Comparison of ENCODE assay signal across 8 cellular contexts in the genomic region with DNA sequence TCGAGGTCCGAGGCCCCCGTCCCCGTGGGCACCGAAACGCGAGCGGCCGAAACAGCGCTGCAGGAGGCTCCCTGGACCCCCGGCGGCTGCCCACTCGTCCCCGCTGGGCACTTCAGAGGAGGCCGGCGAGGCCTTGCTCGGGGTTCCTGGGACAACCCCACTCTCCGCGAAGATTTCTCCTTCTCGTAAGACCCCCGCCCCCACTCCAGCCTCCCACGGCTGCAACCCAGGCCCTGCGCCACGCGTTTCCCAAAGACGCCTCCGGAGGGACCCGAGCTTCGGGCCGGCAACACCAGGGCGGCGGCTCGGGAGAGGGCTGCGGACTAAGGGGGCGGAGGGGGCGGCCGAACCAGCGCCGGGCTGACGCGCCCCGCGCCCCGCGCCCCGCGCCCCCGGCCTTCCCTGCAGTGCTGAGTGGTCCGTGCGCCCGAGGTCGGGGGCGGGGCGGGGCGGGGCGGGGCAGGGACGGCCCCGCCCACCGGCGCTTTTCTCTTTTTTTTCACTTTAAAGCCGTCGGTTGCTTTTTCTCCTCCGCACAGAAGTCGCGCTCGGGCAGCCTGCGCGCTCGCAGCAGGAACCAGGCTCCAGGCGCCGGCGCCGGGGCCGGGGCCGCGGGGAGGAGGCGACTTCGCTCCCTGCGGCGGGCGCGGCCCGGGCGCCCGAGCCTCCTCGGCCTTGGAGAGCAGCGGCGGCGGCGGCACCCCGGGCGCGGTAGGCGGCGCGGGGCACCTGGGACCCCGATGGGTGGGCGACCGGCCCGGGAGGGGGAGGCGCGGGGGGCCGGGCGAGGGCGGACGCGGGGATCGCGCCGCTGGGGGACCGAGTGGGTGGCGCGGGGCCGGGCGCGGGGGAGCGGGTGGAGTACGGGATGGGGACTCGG. TPM values are rescaled to one million over a fixed set of nuclear protein-coding genes. Genes with fewer than 3 reads are reported as not detected.
DNase-seq lines count a peak whose midpoint lies in the region; ATAC-seq and TF ChIP-seq lines count a peak whose summit lies in the region.

Gene SPSB1 (plus strand): TSS at position 534 of the 880 bp plus-strand sequence. CDS start 62,998 bp downstream, outside the sequence.

- POLR2A ChIA-PET in CD4-positive, alpha-beta memory T cell (lab: Charles Lee; ENCODE audit: partially characterized antibody) = interaction anchor here (0.6 to 1.4 kb wide), 3 partner anchors 11 to 136 kb away, joined by 3 to 4 read pairs (median 4); no protein-coding TSS in a partner anchor

- TF ChIP-seq CTCF in endodermal cell (conservative IDR thresholded peaks at IDR 0.05) = peak; percentile 24

- 3 to 8% methylated on average over 15 to 119 of the region's 119 CpGs for WGBS in endodermal cell (ENCODE audit: insufficient coverage in 1 of 2, insufficient read length in 1 of 2), 2 experiments

- intact Hi-C loops in CD4-positive, alpha-beta memory T cell (cut with micrococcal nuclease) = loop anchor here (5.0 to 10.0 kb wide), 3 partner anchors 132 to 282 kb away; partner anchors contain the start of gene GPR157

- CTCF ChIA-PET in CD4-positive, alpha-beta memory T cell (lab: Charles Lee; ENCODE audit: partially characterized antibody) = interaction anchor here (3.7 to 6.2 kb wide), 2 partner anchors 163 to 197 kb away, joined by 82 to 190 read pairs; no protein-coding TSS in a partner anchor

- H3K27ac Mint-ChIP-seq in CD4-positive, alpha-beta memory T cell = peak within 1 kb of the TSS in 5 of 7 donors; percentile 40 to 87 (median 66)
- no peak within 1 kb of the TSS for H3K27ac Mint-ChIP-seq in endodermal cell

- H3K27ac ChIP-seq in CD4-positive, alpha-beta memory T cell (ENCODE audit: low read depth, low read length) = peak within 1 kb of the TSS; percentile 27
- no peak within 1 kb of the TSS for H3K27ac ChIP-seq in endodermal cell (ENCODE audit: low read depth, low read length)

- H3K9me3 Mint-ChIP-seq in CD4-positive, alpha-beta memory T cell = peaks cover 0 to 13% (median 12%) of the 10 kb centered on the region in 8 donors
- H3K9me3 Mint-ChIP-seq in endodermal cell = peaks cover 12% of the 10 kb centered on the region

- H3K4me1 Mint-ChIP-seq in CD4-positive, alpha-beta memory T cell = peaks cover 17 to 35% (median 26%) of the 10 kb centered on the region in 4 donors
- peaks cover 14% of the 10 kb centered on the region for H3K4me1 Mint-ChIP-seq in endodermal cell

- no peak for ATAC-seq in HG02610 (IDR thresholded peaks at IDR 0.05; ENCODE audit: unreplicated experiment)

- H3K4me1 ChIP-seq in CD4-positive, alpha-beta memory T cell (ENCODE audit: insufficient read depth, low read length) = peaks cover 31% of the 10 kb centered on the region
- H3K4me1 ChIP-seq in endodermal cell (ENCODE audit: control insufficient read depth, insufficient read depth, low read length) = peaks cover 4% of the 10 kb centered on the region

- no peaks in the 10 kb centered on the region for H3K27me3 ChIP-seq in CD4-positive, alpha-beta memory T cell (ENCODE audit: insufficient read depth, low read length)
- H3K27me3 ChIP-seq in endodermal cell (ENCODE audit: control insufficient read depth, insufficient read depth, low read length, poor library complexity, severe bottlenecking) = no peaks in the 10 kb centered on the region

- peak within 1 kb of the TSS; percentile 68 to 78 (median 75) for H3K4me3 Mint-ChIP-seq in CD4-positive, alpha-beta memory T cell
- H3K4me3 Mint-ChIP-seq in endodermal cell = peak within 1 kb of the TSS; percentile 59

- H3K9me3 ChIP-seq in CD4-positive, alpha-beta memory T cell (ENCODE audit: control insufficient read depth in 1 of 2, low read length in 2 of 2) = peaks cover 0 to 7% of the 10 kb centered on the region in 2 donors
- H3K9me3 ChIP-seq in endodermal cell (ENCODE audit: control insufficient read depth, low read length) = peaks cover 16% of the 10 kb centered on the region

- no peaks in the 10 kb centered on the region for H3K36me3 ChIP-seq in CD4-positive, alpha-beta memory T cell (ENCODE audit: insufficient read depth, low read length)
- no peaks in the 10 kb centered on the region for H3K36me3 ChIP-seq in endodermal cell (ENCODE audit: control insufficient read depth, insufficient read depth, low read length)

- no peaks in the 10 kb centered on the region for H3K27me3 Mint-ChIP-seq in CD4-positive, alpha-beta memory T cell
- peaks cover 7% of the 10 kb centered on the region for H3K27me3 Mint-ChIP-seq in endodermal cell (ENCODE audit: insufficient read depth)

- H3K36me3 Mint-ChIP-seq in CD4-positive, alpha-beta memory T cell = peaks cover 3 to 4% of the 10 kb centered on the region in 2 donors
- H3K36me3 Mint-ChIP-seq in endodermal cell (ENCODE audit: low read depth) = no peaks in the 10 kb centered on the region

- peak within 1 kb of the TSS; percentile 64 to 85 for H3K4me3 ChIP-seq in CD4-positive, alpha-beta memory T cell (ENCODE audit: low read length in 2 of 2)
- H3K4me3 ChIP-seq in endodermal cell (ENCODE audit: low read length) = peak within 1 kb of the TSS; percentile 93

- DNase-seq in CD4-positive, alpha-beta memory T cell = peak; percentile 46 to 67 (median 56)
- DNase-seq in H4 (ENCODE audit: low spot score) = peak; percentile 45
- DNase-seq in NCI-H774 (lab: John Stamatoyannopoulos, UW) = peak; percentile 29
- peak; percentile 37 to 47 for DNase-seq in activated CD8-positive, alpha-beta memory T cell treated with anti-CD3 and anti-CD28 coated beads for 4 hours (ENCODE audit: low read depth in 2 of 2)
- DNase-seq in endodermal cell = peak; percentile 91
- no peak for DNase-seq in mesenteric fat pad (ENCODE audit: low spot score)
- peak; percentile 37 to 51 for DNase-seq in stimulated activated CD8-positive, alpha-beta memory T cell treated with anti-CD3 and anti-CD28 coated beads, Interleukin-2, amount 100 ng/mL, for 48 hours (ENCODE audit: low read depth in 2 of 2)

- peak within 1 kb of the TSS; percentile 52 for H3K9ac ChIP-seq in endodermal cell (ENCODE audit: extremely low read depth, low read length, poor library complexity, severe bottlenecking)

RNA-seq across cellular contexts. Expression of gene SPSB1, which starts in this region (rescaled TPM):
- 1 to 10 TPM; 3.3 to 4.1 TPM for total RNA-seq in CD4-positive, alpha-beta memory T cell
- polyA plus RNA-seq in CD4-positive, alpha-beta memory T cell = 1 to 10 TPM; 2.8 to 4.5 TPM
- total RNA-seq in H4 (2014; rRNA removed; shearing (Covaris generic)) = 10.6 and 12.2 TPM in 2 replicates
- total RNA-seq in endodermal cell (10 to 100 TPM; 20.4 to 26.9 TPM), mesenteric fat pad (48.8 TPM)
- polyA plus RNA-seq in endodermal cell (2013, experiment 1 of 2) = 10.5 TPM
- polyA plus RNA-seq in endodermal cell (2013, experiment 2 of 2) = 10.7 TPM
